In the genomic region with DNA sequence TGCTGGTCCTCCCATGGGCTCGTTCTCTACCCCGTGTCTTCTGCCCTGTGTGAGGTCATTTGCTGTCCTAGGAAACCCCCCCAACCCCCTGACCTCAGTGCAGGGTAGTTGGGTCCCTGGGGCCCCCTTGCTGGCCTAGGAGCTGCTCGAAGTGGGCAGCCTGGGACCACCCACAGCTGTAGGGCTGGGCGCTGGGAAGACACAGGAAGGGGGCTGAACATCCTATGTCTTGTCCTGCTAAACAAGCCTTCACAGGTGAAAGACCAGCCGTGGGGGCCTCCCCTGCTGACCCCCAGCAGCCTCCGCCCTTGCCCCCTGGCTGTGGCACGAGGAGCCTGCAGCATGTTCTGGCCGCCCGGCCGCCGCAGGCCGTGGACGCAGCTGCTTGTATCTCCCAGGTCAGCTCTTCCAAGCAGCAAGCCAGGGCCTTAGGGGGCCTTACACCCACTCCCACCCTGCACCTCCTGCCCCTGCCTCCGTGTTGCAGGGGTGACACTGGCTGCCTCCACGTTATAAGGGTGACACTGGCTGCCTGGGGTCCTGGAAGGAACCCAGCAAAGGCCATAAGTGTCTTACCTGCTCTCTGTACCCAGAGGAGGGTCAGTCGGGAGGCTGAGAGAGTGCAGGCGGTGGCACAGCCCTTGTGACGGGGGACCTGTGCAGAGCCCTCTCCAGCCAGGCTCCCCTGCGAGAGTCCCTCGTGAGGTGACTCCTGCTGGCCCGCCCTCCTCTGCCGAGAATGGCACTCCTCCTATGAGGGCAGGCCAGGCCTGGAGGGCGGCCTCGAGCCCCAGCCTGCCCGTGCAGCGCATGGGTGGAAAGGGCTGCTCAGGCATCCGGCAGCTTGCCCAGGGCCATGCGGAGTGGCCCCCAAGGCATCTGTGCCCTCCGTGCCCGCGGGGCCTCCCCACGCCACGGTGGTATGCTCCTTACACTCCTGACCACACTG, we compare ENCODE assay signal across 24 cellular contexts. TPM values are rescaled to one million over a fixed set of nuclear protein-coding genes. Genes with fewer than 3 reads are reported as not detected.
DNase-seq lines count a peak whose midpoint lies in the region; ATAC-seq and TF ChIP-seq lines count a peak whose summit lies in the region.
"Had no signal": no experiment of that assay in that cellular context is flagged by ENCODE, and none has a peak within 500 bp of the region (broad histone marks: within the 10 kb centered on the region; RNA-seq: fewer than 3 reads in every experiment).

No MANE protein-coding gene starts in this region.

- H3K9ac ChIP-seq in HUES6 (ENCODE audit: low read length) (peak overlapping the region; percentile 11), trophoblast cell (ENCODE audit: low read length) (no peak overlapping the region)

- no peak overlapping the region for H4K12ac ChIP-seq in trophoblast cell (ENCODE audit: low read depth, low read length)

- H3K36me3 ChIP-seq in HUES6 (ENCODE audit: control insufficient read depth, insufficient read depth, low read length) (peaks cover 49% of the 10 kb centered on the region), trophoblast cell (ENCODE audit: control insufficient read depth in 1 of 2, insufficient read depth in 2 of 2, low read length in 2 of 2) (peaks cover 33 to 48% of the 10 kb centered on the region in 2 experiments)
- H3K36me3 ChIP-seq: MG63, SJSA1 had no signal

- H3K4me2 ChIP-seq in trophoblast cell (ENCODE audit: low read length), result no peak overlapping the region
- H3K4me2 ChIP-seq: GM23338 had no signal

- H3K4me1 ChIP-seq in HUES6 (ENCODE audit: control insufficient read depth, insufficient read depth, low read length), result no peaks in the 10 kb centered on the region
- H3K4me1 ChIP-seq in trophoblast cell (ENCODE audit: control insufficient read depth in 1 of 2, insufficient read depth in 2 of 2, low read length in 2 of 2), result no peaks in the 10 kb centered on the region
- H3K4me1 ChIP-seq: HAP-1, SJSA1 had no signal

- no peaks in the 10 kb centered on the region for H3K36me3 Mint-ChIP-seq in activated CD8-positive, alpha-beta T cell treated with anti-CD3 and anti-CD28 coated beads, Interleukin-2, amount 10 ng/mL, durations not matched to agents 7 days and 5 days (ENCODE audit: low read depth)
- H3K36me3 Mint-ChIP-seq in activated CD8-positive, alpha-beta T cell treated with anti-CD3 and anti-CD28 coated beads for 36 hours (ENCODE audit: low read depth), result no peaks in the 10 kb centered on the region
- H3K36me3 Mint-ChIP-seq in glutamatergic neuron (ENCODE audit: unreplicated experiment), result no peaks in the 10 kb centered on the region

- no peak overlapping the region for H3K23ac ChIP-seq in trophoblast cell (ENCODE audit: low read length)

- H2BK5ac ChIP-seq in trophoblast cell (ENCODE audit: low read depth, low read length, poor library complexity), result no peak overlapping the region

- no peaks in the 10 kb centered on the region for H3K9me3 ChIP-seq in HUES6 (ENCODE audit: control insufficient read depth, insufficient read depth, low read depth, low read length)
- H3K9me3 ChIP-seq in trophoblast cell (ENCODE audit: insufficient read depth, low read depth, low read length), result peaks cover 2% of the 10 kb centered on the region
- H3K9me3 ChIP-seq: HAP-1, MG63, Peyer's patch, SJSA1 had no signal

- H3K9me3 Mint-ChIP-seq in activated CD8-positive, alpha-beta T cell treated with anti-CD3 and anti-CD28 coated beads, Interleukin-2, amount 10 ng/mL, durations not matched to agents 7 days and 5 days (ENCODE audit: insufficient read depth), result no peaks in the 10 kb centered on the region
- no peaks in the 10 kb centered on the region for H3K9me3 Mint-ChIP-seq in activated CD8-positive, alpha-beta T cell treated with anti-CD3 and anti-CD28 coated beads for 36 hours
- peaks cover 11% of the 10 kb centered on the region for H3K9me3 Mint-ChIP-seq in glutamatergic neuron (ENCODE audit: unreplicated experiment)
- H3K9me3 Mint-ChIP-seq: CD14-positive monocyte, GM23338 had no signal

- H3K79me2 ChIP-seq in trophoblast cell (ENCODE audit: control insufficient read depth, insufficient read depth, low read length, poor library complexity), result no peaks in the 10 kb centered on the region

- H4K91ac ChIP-seq in trophoblast cell (ENCODE audit: low read depth, low read length), result no peak overlapping the region

- H4K8ac ChIP-seq in trophoblast cell (ENCODE audit: low read depth, low read length), result no peak overlapping the region

- peak overlapping the region; percentile 43 for H3K27ac Mint-ChIP-seq in activated CD8-positive, alpha-beta T cell treated with anti-CD3 and anti-CD28 coated beads, Interleukin-2, amount 10 ng/mL, durations not matched to agents 7 days and 5 days
- no peak overlapping the region for H3K27ac Mint-ChIP-seq in activated CD8-positive, alpha-beta T cell treated with anti-CD3 and anti-CD28 coated beads for 36 hours
- H3K27ac Mint-ChIP-seq in glutamatergic neuron (ENCODE audit: unreplicated experiment), result peak overlapping the region; percentile 12
- H3K27ac Mint-ChIP-seq: GM23338 had no signal

- POLR2A ChIA-PET in activated CD8-positive, alpha-beta T cell treated with anti-CD3 and anti-CD28 coated beads, Interleukin-2, amount 10 ng/mL, durations not matched to agents 7 days and 5 days (lab: Charles Lee), result interaction anchor here (1.1 kb wide), 1 partner anchor 13 kb away, joined by 3 read pairs; no protein-coding TSS in a partner anchor
- POLR2A ChIA-PET in activated CD8-positive, alpha-beta T cell treated with anti-CD3 and anti-CD28 coated beads for 36 hours (lab: Charles Lee), result no interaction called here

- whole genome bisulfite sequencing in trophoblast cell (ENCODE audit: extremely low coverage, insufficient coverage, insufficient read length), result no CpG with 5 or more reads among the region's 33 CpGs

- no peaks in the 10 kb centered on the region for H3K79me1 ChIP-seq in trophoblast cell (ENCODE audit: low read length)

- no peaks in the 10 kb centered on the region for H3K27me3 Mint-ChIP-seq in activated CD8-positive, alpha-beta T cell treated with anti-CD3 and anti-CD28 coated beads, Interleukin-2, amount 10 ng/mL, durations not matched to agents 7 days and 5 days (ENCODE audit: low read depth)
- no peaks in the 10 kb centered on the region for H3K27me3 Mint-ChIP-seq in activated CD8-positive, alpha-beta T cell treated with anti-CD3 and anti-CD28 coated beads for 36 hours
- H3K27me3 Mint-ChIP-seq in glutamatergic neuron (ENCODE audit: unreplicated experiment), result peaks cover 9% of the 10 kb centered on the region

- DNase-seq in activated CD8-positive, alpha-beta T cell treated with anti-CD3 and anti-CD28 coated beads, Interleukin-2, amount 10 ng/mL, durations not matched to agents 7 days and 5 days, result no peak
- no peak for DNase-seq in activated CD8-positive, alpha-beta T cell treated with anti-CD3 and anti-CD28 coated beads for 36 hours
- DNase-seq in glutamatergic neuron, result no peak
- peak; percentile 39 to 49 for DNase-seq in trophoblast cell
- DNase-seq in nucleus accumbens (lab: John Stamatoyannopoulos, UW), result no peak
- DNase-seq in NCI-H69 (lab: John Stamatoyannopoulos, UW), result no peak
- no peak for DNase-seq in activated gamma-delta T cell treated with Interleukin-2 at 50 U/mL for 16 hours
- DNase-seq: ACHN; MG63; NCI-H1092; NCI-H1436; NCI-H187 treated with DMSO at 0.1 percent for 48 hours; NCI-H510A; NCI-H774; NK-92 treated with Interleukin-12 subunit alpha and Interleukin-12 subunit beta, amount 100 ng/mL, for 24 hours; Peyer's patch had no signal

- intact Hi-C loops in activated CD8-positive, alpha-beta T cell treated with anti-CD3 and anti-CD28 coated beads for 36 hours (cut with micrococcal nuclease), result no loop called here

- no peak overlapping the region for H3K14ac ChIP-seq in trophoblast cell (ENCODE audit: low read length)

- H2BK120ac ChIP-seq in trophoblast cell (ENCODE audit: insufficient read depth, low read length, poor library complexity), result no peak overlapping the region

- H3K27ac ChIP-seq in HUES6 (ENCODE audit: low read depth, low read length), result no peak overlapping the region
- H3K27ac ChIP-seq in trophoblast cell (ENCODE audit: low read depth, low read length), result no peak overlapping the region
- H3K27ac ChIP-seq: 22Rv1, Peyer's patch, SJSA1 had no signal

- no peak overlapping the region for H3K4me3 Mint-ChIP-seq in activated CD8-positive, alpha-beta T cell treated with anti-CD3 and anti-CD28 coated beads, Interleukin-2, amount 10 ng/mL, durations not matched to agents 7 days and 5 days
- H3K4me3 Mint-ChIP-seq in activated CD8-positive, alpha-beta T cell treated with anti-CD3 and anti-CD28 coated beads for 36 hours, result no peak overlapping the region
- no peak overlapping the region for H3K4me3 Mint-ChIP-seq in glutamatergic neuron (ENCODE audit: unreplicated experiment)
- H3K4me3 Mint-ChIP-seq: CD14-positive monocyte, GM23338 had no signal

- CTCF ChIA-PET in activated CD8-positive, alpha-beta T cell treated with anti-CD3 and anti-CD28 coated beads, Interleukin-2, amount 10 ng/mL, durations not matched to agents 7 days and 5 days (lab: Charles Lee), result no interaction called here
- CTCF ChIA-PET in activated CD8-positive, alpha-beta T cell treated with anti-CD3 and anti-CD28 coated beads for 36 hours (lab: Charles Lee), result no interaction called here

- no peak overlapping the region for H2BK12ac ChIP-seq in trophoblast cell (ENCODE audit: low read length)

- no peak overlapping the region for H2AK5ac ChIP-seq in trophoblast cell (ENCODE audit: low read length)

- TF ChIP-seq CTCF in activated CD8-positive, alpha-beta T cell treated with anti-CD3 and anti-CD28 coated beads for 36 hours (IDR thresholded peaks at IDR 0.05), result no peak
- peak; percentile 15 for TF ChIP-seq CTCF in glutamatergic neuron (IDR thresholded peaks at IDR 0.05; ENCODE audit: partially characterized antibody, unreplicated experiment)

- H3K27me3 ChIP-seq in HUES6 (ENCODE audit: control insufficient read depth, insufficient read depth, low read length) (no peaks in the 10 kb centered on the region), trophoblast cell (ENCODE audit: insufficient read depth, low read length) (no peaks in the 10 kb centered on the region)
- H3K27me3 ChIP-seq: MG63, Peyer's patch, SJSA1 had no signal

- H3K4me3 ChIP-seq in HUES6 (ENCODE audit: low read depth, low read length) (no peak overlapping the region), trophoblast cell (ENCODE audit: low read depth, low read length) (no peak overlapping the region)
- H3K4me3 ChIP-seq: GM23338, HAP-1, K562, MG63, Peyer's patch, SJSA1 had no signal

- H3K4me1 Mint-ChIP-seq in activated CD8-positive, alpha-beta T cell treated with anti-CD3 and anti-CD28 coated beads, Interleukin-2, amount 10 ng/mL, durations not matched to agents 7 days and 5 days (ENCODE audit: low read depth), result peaks cover 10% of the 10 kb centered on the region
- peaks cover 4% of the 10 kb centered on the region for H3K4me1 Mint-ChIP-seq in activated CD8-positive, alpha-beta T cell treated with anti-CD3 and anti-CD28 coated beads for 36 hours (ENCODE audit: low read depth)
- peaks cover 21% of the 10 kb centered on the region for H3K4me1 Mint-ChIP-seq in glutamatergic neuron (ENCODE audit: low read depth, unreplicated experiment)
- H3K4me1 Mint-ChIP-seq: GM23338 had no signal

- no peak overlapping the region for H2AFZ ChIP-seq in trophoblast cell (ENCODE audit: insufficient read depth, low read length, poor library complexity)
- H2AFZ ChIP-seq: GM23338 had no signal

- no peak for ATAC-seq in activated CD8-positive, alpha-beta T cell treated with anti-CD3 and anti-CD28 coated beads, Interleukin-2, amount 10 ng/mL, durations not matched to agents 7 days and 5 days
- ATAC-seq in activated CD8-positive, alpha-beta T cell treated with anti-CD3 and anti-CD28 coated beads for 36 hours, result no peak
- ATAC-seq: GM23338, K562, Right ventricle myocardium inferior had no signal

- H3K4ac ChIP-seq in trophoblast cell (ENCODE audit: low read depth, low read length), result no peak overlapping the region

- no peak overlapping the region for H3K18ac ChIP-seq in trophoblast cell (ENCODE audit: low read length)

RNA-seq across cellular contexts. Expression of a gene that starts 11.5 kb away (rescaled TPM):
- total RNA-seq in activated CD8-positive, alpha-beta T cell treated with anti-CD3 and anti-CD28 coated beads, Interleukin-2, amount 10 ng/mL, durations not matched to agents 7 days and 5 days, result 1 to 10 TPM; 1.9 to 2.4 TPM
- 1 to 10 TPM; 1.2 to 2.2 TPM for total RNA-seq in activated CD8-positive, alpha-beta T cell treated with anti-CD3 and anti-CD28 coated beads for 36 hours
- total RNA-seq in glutamatergic neuron (ENCODE audit: unreplicated experiment), result 2.7 TPM
- 0.04 and 0.10 TPM in 2 replicates for polyA plus RNA-seq in trophoblast cell (2013)

RNA-seq across cellular contexts. Expression of a gene that starts 32.8 kb away (rescaled TPM):
- 100 to 1,000 TPM; 109 to 127 TPM for total RNA-seq in activated CD8-positive, alpha-beta T cell treated with anti-CD3 and anti-CD28 coated beads, Interleukin-2, amount 10 ng/mL, durations not matched to agents 7 days and 5 days
- 100 to 1,000 TPM; 133 to 140 TPM for total RNA-seq in activated CD8-positive, alpha-beta T cell treated with anti-CD3 and anti-CD28 coated beads for 36 hours
- 261 TPM for total RNA-seq in glutamatergic neuron (ENCODE audit: unreplicated experiment)
- 90.0 and 91.2 TPM in 2 replicates for polyA plus RNA-seq in trophoblast cell (2013)

Comparison
In these comparisons a context has a peak if more than half of its experiments do, and no peak if none do; other contexts are left out.
1. DNase-seq: peak in trophoblast cell (2 of 2); none in activated CD8-positive, alpha-beta T cell treated with anti-CD3 and anti-CD28 coated beads, Interleukin-2, amount 10 ng/mL, durations not matched to agents 7 days and 5 days (single experiment), activated CD8-positive, alpha-beta T cell treated with anti-CD3 and anti-CD28 coated beads for 36 hours (single experiment), glutamatergic neuron (single experiment), nucleus accumbens (0 of 56), NCI-H69 (single experiment) and activated gamma-delta T cell treated with Interleukin-2 at 50 U/mL for 16 hours (single experiment).